Comparison of ENCODE assay signal across 21 cellular contexts in the genomic region with DNA sequence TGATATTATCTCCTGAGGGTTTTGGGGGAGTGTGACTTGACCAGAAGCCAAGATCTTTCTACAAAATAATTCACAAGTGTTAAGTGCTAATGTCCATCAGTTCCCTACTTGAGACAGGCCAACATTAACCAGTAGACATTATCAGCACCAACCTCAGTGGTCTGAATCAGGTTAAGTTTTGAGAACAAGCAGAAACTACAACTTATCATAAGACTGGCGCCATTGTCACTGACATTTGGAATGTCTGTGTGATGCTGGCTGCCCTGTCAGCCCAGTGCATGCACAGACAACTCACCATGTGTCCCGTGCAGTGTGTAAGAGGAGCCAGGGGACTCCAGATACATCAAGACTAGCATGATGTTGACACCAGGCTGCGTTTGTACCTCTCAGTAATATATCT.
DNase-seq lines count a peak whose midpoint lies in the region; ATAC-seq and TF ChIP-seq lines count a peak whose summit lies in the region.
"Had no signal": no experiment of that assay in that cellular context is flagged by ENCODE, and none has a peak within 500 bp of the region (broad histone marks: within the 10 kb centered on the region; RNA-seq: fewer than 3 reads in every experiment).

No MANE protein-coding gene starts in this region.

- H3K27ac Mint-ChIP-seq in natural killer cell treated with Interleukin-12 subunit alpha and Interleukin-12 subunit beta and Interleukin-15 and Interleukin-18, amount 100 ng/mL, for 72 hours, result peak overlapping the region; percentile 15 to 50
- peak overlapping the region in 1 of 2 donors; percentile 10 for H3K27ac Mint-ChIP-seq in natural killer cell

- no peak for TF ChIP-seq CTCF in natural killer cell (IDR thresholded peaks at IDR 0.05)
- no peak for TF ChIP-seq CTCF in WERI-Rb-1 (IDR thresholded peaks at IDR 0.05; ENCODE audit: low read depth, low read length)

- no peaks in the 10 kb centered on the region for H3K9me3 ChIP-seq in WERI-Rb-1 (ENCODE audit: severe bottlenecking)
- H3K9me3 ChIP-seq: left lung, MG63, ovary, right lobe of liver, tibial artery had no signal

- H3K4me3 ChIP-seq in WERI-Rb-1 (ENCODE audit: low read depth, low read length), result no peak overlapping the region
- H3K4me3 ChIP-seq: GM12878, left lung, MG63, ovary, right lobe of liver, tibial artery had no signal

- no peaks in the 10 kb centered on the region for H3K27me3 ChIP-seq in WERI-Rb-1 (ENCODE audit: insufficient read depth, low read depth, severe bottlenecking)
- H3K27me3 ChIP-seq: left lung, MG63, ovary, right lobe of liver, tibial artery had no signal

- intact Hi-C loops in natural killer cell (cut with micrococcal nuclease), result no loop called here

- no peaks in the 10 kb centered on the region for H3K9me3 Mint-ChIP-seq in natural killer cell treated with Interleukin-12 subunit alpha and Interleukin-12 subunit beta and Interleukin-15 and Interleukin-18, amount 100 ng/mL, for 72 hours
- no peaks in the 10 kb centered on the region for H3K9me3 Mint-ChIP-seq in natural killer cell
- H3K9me3 Mint-ChIP-seq: stimulated activated memory B cell treated with anti-CD40 and anti-IgM and Interleukin-4, amounts not matched to agents 10 μg/mL and 1 μg/mL and 100 μg/mL, for 72 hours had no signal

- H3K27me3 Mint-ChIP-seq in natural killer cell treated with Interleukin-12 subunit alpha and Interleukin-12 subunit beta and Interleukin-15 and Interleukin-18, amount 100 ng/mL, for 72 hours, result no peaks in the 10 kb centered on the region
- no peaks in the 10 kb centered on the region for H3K27me3 Mint-ChIP-seq in natural killer cell (ENCODE audit: low read depth in 2 of 2)
- H3K27me3 Mint-ChIP-seq: stimulated activated memory B cell treated with anti-CD40 and anti-IgM and Interleukin-4, amounts not matched to agents 10 μg/mL and 1 μg/mL and 100 μg/mL, for 72 hours had no signal

- H3K27ac ChIP-seq in WERI-Rb-1, result no peak overlapping the region
- H3K27ac ChIP-seq: left lung, ovary, right lobe of liver, tibial artery had no signal

- no peak for DNase-seq in natural killer cell treated with Interleukin-12 subunit alpha and Interleukin-12 subunit beta and Interleukin-15 and Interleukin-18, amount 100 ng/mL, for 72 hours (ENCODE audit: low spot score)
- DNase-seq in natural killer cell, result no peak
- DNase-seq in WERI-Rb-1, result peak; percentile 1
- peak; percentile 7 for DNase-seq in left lobe of liver (ENCODE audit: low spot score)
- no peak for DNase-seq in kidney tubule cell (ENCODE audit: low spot score)
- no peak for DNase-seq in NOMO-1 treated with DMSO at 0.1 percent for 48 hours (lab: John Stamatoyannopoulos, UW; ENCODE audit: unreplicated experiment)
- no peak for DNase-seq in SW480 (ENCODE audit: low spot score)
- DNase-seq: activated CD4-positive, alpha-beta T cell treated with anti-CD3 and anti-CD28 coated beads for 4 hours; activated naive CD4-positive, alpha-beta T cell treated with anti-CD3 and anti-CD28 coated beads, Interleukin-2, amount 50 U/mL, for 16 hours; DMS79; glutamatergic neuron; GOT3; left lung; MG63; NCI-H1436; NCI-H510A treated with DMSO at 0.1 percent for 48 hours; right lobe of liver had no signal

- H3K4me3 Mint-ChIP-seq in natural killer cell treated with Interleukin-12 subunit alpha and Interleukin-12 subunit beta and Interleukin-15 and Interleukin-18, amount 100 ng/mL, for 72 hours, result no peak overlapping the region
- H3K4me3 Mint-ChIP-seq in natural killer cell, result no peak overlapping the region
- H3K4me3 Mint-ChIP-seq: stimulated activated memory B cell treated with anti-CD40 and anti-IgM and Interleukin-4, amounts not matched to agents 10 μg/mL and 1 μg/mL and 100 μg/mL, for 72 hours had no signal

- ATAC-seq in natural killer cell treated with Interleukin-12 subunit alpha and Interleukin-12 subunit beta and Interleukin-15 and Interleukin-18, amount 100 ng/mL, for 72 hours, result no peak
- no peak for ATAC-seq in natural killer cell
- ATAC-seq in left lobe of liver, result no peak
- ATAC-seq: GM12878; left lung; right lobe of liver; stimulated activated memory B cell treated with anti-CD40 and anti-IgM and Interleukin-4, amounts not matched to agents 10 μg/mL and 1 μg/mL and 100 μg/mL, for 72 hours had no signal

- H3K36me3 Mint-ChIP-seq in natural killer cell treated with Interleukin-12 subunit alpha and Interleukin-12 subunit beta and Interleukin-15 and Interleukin-18, amount 100 ng/mL, for 72 hours, result no peaks in the 10 kb centered on the region
- no peaks in the 10 kb centered on the region for H3K36me3 Mint-ChIP-seq in natural killer cell

- H3K4me1 Mint-ChIP-seq in natural killer cell treated with Interleukin-12 subunit alpha and Interleukin-12 subunit beta and Interleukin-15 and Interleukin-18, amount 100 ng/mL, for 72 hours (ENCODE audit: low read depth in 2 of 2), result peaks cover 32 to 41% of the 10 kb centered on the region in 2 donors
- H3K4me1 Mint-ChIP-seq in natural killer cell, result peaks cover 17 to 38% of the 10 kb centered on the region in 2 donors

- H3K36me3 ChIP-seq in WERI-Rb-1, result peaks cover 38% of the 10 kb centered on the region
- H3K36me3 ChIP-seq: left lung, MG63, ovary, right lobe of liver, tibial artery had no signal

Comparison
In these comparisons a context has a peak if more than half of its experiments do, and no peak if none do; other contexts are left out.
1. DNase-seq: peak in WERI-Rb-1 (single experiment) and left lobe of liver (single experiment); none in natural killer cell treated with Interleukin-12 subunit alpha and Interleukin-12 subunit beta and Interleukin-15 and Interleukin-18, amount 100 ng/mL, for 72 hours (single experiment), natural killer cell (single experiment), kidney tubule cell (single experiment), NOMO-1 treated with DMSO at 0.1 percent for 48 hours (single experiment) and SW480 (single experiment).